In genomic region chr13:66751691-66752090, GRCh38 we compare ENCODE assay signal across 27 cellular contexts.
A peak's percentile ranks its signal among the peaks of the same experiment; 100 is the strongest.
DNase-seq lines count a peak whose midpoint lies in the region; ATAC-seq, FAIRE-seq and TF ChIP-seq lines count a peak whose summit lies in the region.
"Had no signal": no experiment of that assay in that cellular context is flagged by ENCODE, and none has a peak within 500 bp of the region (broad histone marks: within the 10 kb centered on the region; RNA-seq: fewer than 3 reads in every experiment).

No MANE protein-coding gene starts in this region.

- WGBS in GM12878 (ENCODE audit: insufficient coverage, insufficient replicate concordance, low lambda C conversion rate, missing lambda C conversion rate) = 45% methylated on average over 2 of the region's 2 CpGs
- 85 to 93% (median 90%) methylated on average over 2 of the region's 2 CpGs for WGBS in heart left ventricle, 4 donors

- H3K9me3 ChIP-seq in GM12878 (replicated peaks; ENCODE audit: control insufficient read depth, insufficient read depth, low read length) (no peaks in the 10 kb centered on the region; the same call in 2 of the 3 replicates), heart left ventricle (peaks cover 0 to 6% (median 0%) of the 10 kb centered on the region in 12 donors)
- H3K9me3 ChIP-seq: HAP-1, lower lobe of right lung, tibial artery had no signal

- no TSS peak for BruUV-seq in GM12878 (replicated peaks; lab: Mats Ljungman, UMichigan)

- ATAC-seq in GM18861 (IDR thresholded peaks at IDR 0.05; ENCODE audit: unreplicated experiment) (peak; percentile 75), GM19463 (IDR thresholded peaks at IDR 0.05; ENCODE audit: unreplicated experiment) (peak; percentile 81), HG03139 (IDR thresholded peaks at IDR 0.05; ENCODE audit: unreplicated experiment) (peak; percentile 58), GM12878 (peak; percentile 72), HG02623 (IDR thresholded peaks at IDR 0.05; ENCODE audit: unreplicated experiment) (no peak), heart left ventricle (no peak)
- ATAC-seq: activated T-cell treated with anti-CD3 and anti-CD28 coated beads, Interleukin-2, amount 50 U/mL, for 72 hours; lower lobe of right lung; natural killer cell; Right ventricle myocardium inferior had no signal

- H3K4me1 ChIP-seq in GM12878 (ENCODE audit: control insufficient read depth, insufficient read depth, low read length) (no peaks in the 10 kb centered on the region), heart left ventricle (no peaks in the 10 kb centered on the region)
- H3K4me1 ChIP-seq: lower lobe of right lung, tibial artery had no signal

- intact Hi-C loops in GM12878 (cut with micrococcal nuclease; ENCODE audit: unreplicated experiment) = no loop called here
- intact Hi-C loops in heart left ventricle (cut with DNase I) = loop anchor here in 1 of 10 donors (2.0 kb wide), 1 partner anchor 27 kb away; no protein-coding TSS in a partner anchor

- no peak overlapping the region for H3K27ac ChIP-seq in GM12878 (ENCODE audit: control insufficient read depth, insufficient read depth)
- H3K27ac ChIP-seq in heart left ventricle = no peak overlapping the region
- H3K27ac ChIP-seq: lower lobe of right lung, PC-9, tibial artery, WERI-Rb-1 had no signal

- H3K4me2 ChIP-seq in GM12878 (ENCODE audit: control insufficient read depth, insufficient read depth) = no peak overlapping the region
- H3K4me2 ChIP-seq: PC-9, smooth muscle cell had no signal

- no peak for TF ChIP-seq EP300 in GM12878 (IDR thresholded peaks at IDR 0.05; ENCODE audit: borderline replicate concordance in 1 of 2, control insufficient read depth in 1 of 2, low read depth in 2 of 2, low read length in 2 of 2)

- no peak overlapping the region for H3K9ac ChIP-seq in GM12878 (ENCODE audit: control insufficient read depth, insufficient read depth, low read length)

- no peak for FAIRE-seq in GM12878 (lab: Jason Lieb, UNC)

- POLR2A ChIA-PET in GM12878 (lab: Charles Lee) = no interaction called here

- no peak overlapping the region for H3K4me3 ChIP-seq in GM12878
- H3K4me3 ChIP-seq in foreskin fibroblast (ENCODE audit: low read depth in 1 of 2, low read length in 2 of 2) = no peak overlapping the region
- peak overlapping the region in 2 of 12 donors; percentile 4 to 15 for H3K4me3 ChIP-seq in heart left ventricle
- H3K4me3 ChIP-seq: HAP-1, lower lobe of right lung, PC-9, smooth muscle cell, tibial artery had no signal

- no peak for TF ChIP-seq CTCF in GM12878 (IDR thresholded peaks at IDR 0.05 in 2 of 3, conservative IDR thresholded peaks at IDR 0.05 in 1 of 3; ENCODE audit: control insufficient read depth in 2 of 3, extremely low read depth in 1 of 3, insufficient read depth in 1 of 3, low read depth in 3 of 3, low read length in 3 of 3)
- TF ChIP-seq CTCF in foreskin fibroblast (IDR thresholded peaks at IDR 0.05; ENCODE audit: low read depth, low read length) = no peak
- TF ChIP-seq CTCF in heart left ventricle (IDR thresholded peaks at IDR 0.05) = no peak

- RAD21 ChIA-PET in GM12878 (lab: Charles Lee; ENCODE audit: unreplicated experiment) = no interaction called here

- H3K27me3 ChIP-seq in GM12878 (replicated peaks in 1 of 2; ENCODE audit: control insufficient read depth in 2 of 2, insufficient read depth in 2 of 2, low read length in 1 of 2) (no peaks in the 10 kb centered on the region), heart left ventricle (no peaks in the 10 kb centered on the region)
- H3K27me3 ChIP-seq: tibial artery had no signal

- DNase-seq in GM12878 (ENCODE audit: low read depth, low spot score) (no peak), NCI-H128 (lab: John Stamatoyannopoulos, UW; ENCODE audit: unreplicated experiment) (no peak), foreskin fibroblast (no peak), heart left ventricle (no peak)
- DNase-seq: activated CD4-positive, alpha-beta T cell treated with anti-CD3 and anti-CD28 coated beads, Interleukin-2, amount 10 ng/mL, durations not matched to agents 7 days and 5 days; activated naive CD4-positive, alpha-beta T cell; activated T-cell treated with anti-CD3 and anti-CD28 coated beads, Interleukin-2, amount 50 U/mL, for 72 hours; CD4-positive, alpha-beta memory T cell; head of caudate nucleus; IMR-90; lower lobe of right lung; natural killer cell; NCI-H1694; occipital lobe; PC-9; stimulated activated CD4-positive, alpha-beta T cell treated with anti-CD3 and anti-CD28 coated beads, Interleukin-1b, Interleukin-23, amount 100 ng/mL, for 48 hours; stimulated activated CD8-positive, alpha-beta memory T cell treated with anti-CD3 and anti-CD28 coated beads, Interleukin-4, amount 100 ng/mL, for 48 hours; T-helper 9 cell; tibial artery; WERI-Rb-1 had no signal

- SMC1A ChIA-PET in GM12878 (lab: Charles Lee; ENCODE audit: uncharacterized antibody, unreplicated experiment) = no interaction called here

- H3K36me3 ChIP-seq in GM12878 (ENCODE audit: control insufficient read depth in 2 of 2, insufficient read depth in 2 of 2, low read length in 1 of 2) (no peaks in the 10 kb centered on the region), heart left ventricle (no peaks in the 10 kb centered on the region)
- H3K36me3 ChIP-seq: HAP-1, lower lobe of right lung, tibial artery, WERI-Rb-1 had no signal

- no peak for TF ChIP-seq POLR2A in GM12878 (IDR thresholded peaks at IDR 0.05; ENCODE audit: low read depth, low read length)
- no peak for TF ChIP-seq POLR2A in heart left ventricle (IDR thresholded peaks at IDR 0.05)

- in situ Hi-C loops in GM12878 (cut with MboI) = no loop called here

- TF ChIP-seq RAD21 in GM12878 (IDR thresholded peaks at IDR 0.05; ENCODE audit: insufficient read depth, low read depth, low read length) = no peak

- CTCF ChIA-PET in GM12878 (lab: Yijun Ruan, JAX) = interaction anchor here (0.7 kb wide), 1 partner anchor 265 kb away, joined by 3 read pairs; no protein-coding TSS in a partner anchor

- H3K79me2 ChIP-seq in GM12878 (ENCODE audit: control insufficient read depth, insufficient read depth, low read length) = no peaks in the 10 kb centered on the region

- no peak overlapping the region for H2AFZ ChIP-seq in GM12878 (ENCODE audit: control insufficient read depth, low read depth, low read length)
- H2AFZ ChIP-seq: PC-9 had no signal

- no peaks in the 10 kb centered on the region for H4K20me1 ChIP-seq in GM12878 (ENCODE audit: control insufficient read depth, insufficient read depth)

TF ChIP-seq in GM12878, 131 proteins besides CTCF, POLR2A, EP300 and RAD21:
- TF ChIP-seq RAD51 (IDR thresholded peaks at IDR 0.05) (no peak), ATF3 (IDR thresholded peaks at IDR 0.05; ENCODE audit: borderline replicate concordance, extremely low read depth, low read depth, low read length) (no peak)

Comparison
In these comparisons a context has a peak if more than half of its experiments do, and no peak if none do; other contexts are left out.
1. ATAC-seq: peak in GM18861 (single experiment), GM19463 (single experiment), HG03139 (single experiment) and GM12878 (single experiment); none in HG02623 (single experiment) and heart left ventricle (0 of 4).